ENCODE assay signal across 9 cellular contexts in the genomic region with DNA sequence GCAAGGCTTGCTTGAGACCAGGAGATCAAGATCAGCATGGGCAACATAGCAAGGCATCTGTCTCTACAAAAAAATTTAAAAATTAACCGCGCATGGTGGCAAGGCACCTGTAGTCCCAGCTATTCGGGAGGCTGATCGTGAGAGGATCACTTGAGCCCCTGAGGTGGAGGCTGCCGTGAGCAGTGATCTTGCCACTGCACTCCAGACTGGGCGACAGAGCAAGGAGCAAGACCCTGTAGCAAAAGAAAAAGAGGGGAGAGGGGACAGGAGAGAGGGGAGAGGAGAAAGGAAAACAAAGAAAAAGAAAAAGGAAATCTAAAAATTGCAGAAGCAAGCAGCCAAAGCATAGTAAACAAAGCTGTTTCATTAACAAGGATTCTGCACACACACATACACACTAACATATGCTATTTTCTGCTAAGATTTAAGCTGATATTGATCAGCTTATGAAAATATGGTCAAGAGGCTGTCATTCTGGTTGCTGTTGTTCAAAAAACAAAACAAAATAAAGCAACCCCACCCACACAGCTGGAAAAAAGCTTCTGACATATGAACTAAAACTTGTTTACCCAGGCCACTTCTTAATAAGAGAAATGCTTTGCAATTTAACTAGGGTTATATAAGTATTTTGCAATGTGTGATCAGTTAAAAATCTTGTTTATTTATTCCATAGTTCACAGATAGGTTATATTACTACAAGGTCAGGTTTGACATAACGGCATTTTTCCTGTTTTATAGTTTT. TPM values are rescaled to one million over a fixed set of nuclear protein-coding genes. Genes with fewer than 3 reads are reported as not detected.
DNase-seq lines count a peak whose midpoint lies in the region; ATAC-seq, FAIRE-seq and TF ChIP-seq lines count a peak whose summit lies in the region.
"Had no signal": no experiment of that assay in that cellular context is flagged by ENCODE, and none has a peak within 500 bp of the region (broad histone marks: within the 10 kb centered on the region; RNA-seq: fewer than 3 reads in every experiment).

No MANE protein-coding gene starts in this region.

- FAIRE-seq in HepG2 (lab: Jason Lieb, UNC): no peak

- intact Hi-C loops in activated CD4-positive, alpha-beta T cell treated with anti-CD3 and anti-CD28 coated beads, Interleukin-2, amount 10 ng/mL, durations not matched to agents 24 days and 14 days (cut with micrococcal nuclease): loop anchor here (5.0 kb wide), 2 partner anchors 183 to 312 kb away; a partner anchor contains a TSS
- intact Hi-C loops in HepG2 (cut with micrococcal nuclease; ENCODE audit: unreplicated experiment): loop anchor here (5.0 kb wide), 1 partner anchor 48 kb away; no protein-coding TSS in a partner anchor

- H3K36me3 ChIP-seq in HepG2 (replicated peaks in 1 of 2; ENCODE audit: control insufficient read depth in 1 of 2, insufficient read depth in 2 of 2, low read length in 2 of 2) (peaks cover 1 to 8% of the 10 kb centered on the region in 2 experiments; a peak in 3 of 5 replicates), thymus (ENCODE audit: control insufficient read depth, insufficient read depth) (peaks cover 3% of the 10 kb centered on the region)

- peak overlapping the region; percentile 94 for H3K27ac Mint-ChIP-seq in activated CD4-positive, alpha-beta T cell treated with anti-CD3 and anti-CD28 coated beads, Interleukin-2, amount 10 ng/mL, durations not matched to agents 24 days and 14 days
- H3K27ac Mint-ChIP-seq in activated naive CD8-positive, alpha-beta T cell treated with anti-CD3 and anti-CD28 coated beads, Interleukin-2, amount 50 U/mL, for 24 hours: peak overlapping the region; percentile 91

- peak overlapping the region; percentile 84 to 90 (median 85) for H3K4me3 ChIP-seq in HepG2 (replicated peaks in 1 of 3; ENCODE audit: insufficient read depth in 1 of 3, low read depth in 2 of 3, low read length in 3 of 3)
- H3K4me3 ChIP-seq in thymus (ENCODE audit: low read length): peak overlapping the region; percentile 17

- TF ChIP-seq RAD21 in HepG2 (CRISPR knock-in tag; IDR thresholded peaks at IDR 0.05): no peak

- WGBS in HepG2 (ENCODE audit: low lambda C conversion rate): 27% methylated on average over 7 of the region's 7 CpGs
- 77% methylated on average over 7 of the region's 7 CpGs for WGBS in thymus

- H3K27ac ChIP-seq in HepG2 (ENCODE audit: extremely low read length, insufficient read depth, low read length) (peak overlapping the region; percentile 84), thymus (ENCODE audit: low read depth) (peak overlapping the region; percentile 47)

- POLR2A ChIA-PET in HepG2 (lab: Yijun Ruan, JAX): interaction anchor here (1.0 kb wide), 1 partner anchor 310 kb away, joined by 3 read pairs; no protein-coding TSS in a partner anchor

- no TSS peak for BruUV-seq in HepG2 (replicated peaks; lab: Mats Ljungman, UMichigan)

- peaks cover 26% of the 10 kb centered on the region for H3K36me3 Mint-ChIP-seq in activated CD4-positive, alpha-beta T cell treated with anti-CD3 and anti-CD28 coated beads, Interleukin-2, amount 10 ng/mL, durations not matched to agents 24 days and 14 days (ENCODE audit: low read depth)
- H3K36me3 Mint-ChIP-seq in activated naive CD8-positive, alpha-beta T cell treated with anti-CD3 and anti-CD28 coated beads, Interleukin-2, amount 50 U/mL, for 24 hours (ENCODE audit: low read depth): peaks cover 23% of the 10 kb centered on the region

- peaks cover 27% of the 10 kb centered on the region for H3K4me1 Mint-ChIP-seq in activated CD4-positive, alpha-beta T cell treated with anti-CD3 and anti-CD28 coated beads, Interleukin-2, amount 10 ng/mL, durations not matched to agents 24 days and 14 days
- H3K4me1 Mint-ChIP-seq in activated naive CD8-positive, alpha-beta T cell treated with anti-CD3 and anti-CD28 coated beads, Interleukin-2, amount 50 U/mL, for 24 hours: peaks cover 44% of the 10 kb centered on the region

- peak; percentile 63 for DNase-seq in activated CD4-positive, alpha-beta T cell treated with anti-CD3 and anti-CD28 coated beads, Interleukin-2, amount 10 ng/mL, durations not matched to agents 24 days and 14 days
- DNase-seq in activated CD4-positive, alpha-beta T cell treated with anti-CD3 and anti-CD28 coated beads, Interleukin-2, amount 50 U/mL, for 4 hours: no peak
- DNase-seq in activated naive CD8-positive, alpha-beta T cell treated with anti-CD3 and anti-CD28 coated beads, Interleukin-2, amount 50 U/mL, for 24 hours: no peak
- DNase-seq in HepG2 (ENCODE audit: low spot score): no peak

- no peak for TF ChIP-seq POLR2A in HepG2 (IDR thresholded peaks at IDR 0.05; ENCODE audit: insufficient read depth in 1 of 2, low read depth in 2 of 2, low read length in 2 of 2)

- no peaks in the 10 kb centered on the region for H4K20me1 ChIP-seq in HepG2 (ENCODE audit: insufficient read depth, low read length)

- CTCF ChIA-PET in HepG2 (lab: Yijun Ruan, JAX; ENCODE audit: low intra/inter-chr PET ratio, low total read pairs): no interaction called here

- H3K4me2 ChIP-seq in HepG2 (ENCODE audit: low read depth, low read length): peak overlapping the region; percentile 79

- TF ChIP-seq EP300 in HepG2 (IDR thresholded peaks at IDR 0.05; ENCODE audit: low read depth in 2 of 2, low read length in 2 of 2): no peak
- no peak for TF ChIP-seq EP300 in HepG2 (CRISPR knock-in tag; IDR thresholded peaks at IDR 0.05; ENCODE audit: borderline replicate concordance)

- H3K9ac ChIP-seq in HepG2 (ENCODE audit: insufficient read depth, low read depth, low read length): peak overlapping the region; percentile 76

- H3K9me3 Mint-ChIP-seq in activated CD4-positive, alpha-beta T cell treated with anti-CD3 and anti-CD28 coated beads, Interleukin-2, amount 10 ng/mL, durations not matched to agents 24 days and 14 days: no peaks in the 10 kb centered on the region
- H3K9me3 Mint-ChIP-seq in activated naive CD8-positive, alpha-beta T cell treated with anti-CD3 and anti-CD28 coated beads, Interleukin-2, amount 50 U/mL, for 24 hours: no peaks in the 10 kb centered on the region

- in situ Hi-C loops in HepG2 (cut with HindIII; ENCODE audit: extremely low pct_ligation_motif_present, low pct_unique_long_range_greater_than_20kb): no loop called here

- TF ChIP-seq CTCF in HepG2 (CRISPR knock-in tag; IDR thresholded peaks at IDR 0.05): no peak

- peak overlapping the region; percentile 96 for H3K4me3 Mint-ChIP-seq in activated CD4-positive, alpha-beta T cell treated with anti-CD3 and anti-CD28 coated beads, Interleukin-2, amount 10 ng/mL, durations not matched to agents 24 days and 14 days
- peak overlapping the region; percentile 95 for H3K4me3 Mint-ChIP-seq in activated naive CD8-positive, alpha-beta T cell treated with anti-CD3 and anti-CD28 coated beads, Interleukin-2, amount 50 U/mL, for 24 hours

- H3K9me3 ChIP-seq in HepG2 (ENCODE audit: low read length) (no peaks in the 10 kb centered on the region), thymus (ENCODE audit: control insufficient read depth) (no peaks in the 10 kb centered on the region)

- H3K79me2 ChIP-seq in HepG2 (ENCODE audit: insufficient read depth, low read length): peaks cover 49% of the 10 kb centered on the region

- ATAC-seq in activated naive CD8-positive, alpha-beta T cell treated with anti-CD3 and anti-CD28 coated beads, Interleukin-2, amount 50 U/mL, for 24 hours: no peak
- no peak for ATAC-seq in HepG2
- no peak for ATAC-seq in HG02852 (IDR thresholded peaks at IDR 0.05; ENCODE audit: unreplicated experiment)
- ATAC-seq in GM21576 (IDR thresholded peaks at IDR 0.05; ENCODE audit: unreplicated experiment): no peak
- no peak for ATAC-seq in HG02870 (IDR thresholded peaks at IDR 0.05; ENCODE audit: unreplicated experiment)

- no peak overlapping the region for H2AFZ ChIP-seq in HepG2 (ENCODE audit: low read length)

- H3K4me1 ChIP-seq in HepG2 (ENCODE audit: insufficient read depth, low read length) (peaks cover 33% of the 10 kb centered on the region), thymus (ENCODE audit: control insufficient read depth, insufficient read depth, low read length) (peaks cover 7% of the 10 kb centered on the region)

- no peaks in the 10 kb centered on the region for H3K27me3 Mint-ChIP-seq in activated CD4-positive, alpha-beta T cell treated with anti-CD3 and anti-CD28 coated beads, Interleukin-2, amount 10 ng/mL, durations not matched to agents 24 days and 14 days
- no peaks in the 10 kb centered on the region for H3K27me3 Mint-ChIP-seq in activated naive CD8-positive, alpha-beta T cell treated with anti-CD3 and anti-CD28 coated beads, Interleukin-2, amount 50 U/mL, for 24 hours

- no peaks in the 10 kb centered on the region; a peak in 1 of 5 replicates for H3K27me3 ChIP-seq in HepG2 (ENCODE audit: control insufficient read depth in 1 of 2, insufficient read depth in 2 of 2, low read length in 2 of 2)
- no peaks in the 10 kb centered on the region for H3K27me3 ChIP-seq in thymus (ENCODE audit: control insufficient read depth, insufficient read depth)

RNA-seq across cellular contexts. Expression of a gene that starts 1.8 kb away (rescaled TPM):
- 30.3 and 33.6 TPM in 2 replicates for total RNA-seq in activated CD4-positive, alpha-beta T cell treated with anti-CD3 and anti-CD28 coated beads, Interleukin-2, amount 10 ng/mL, durations not matched to agents 24 days and 14 days
- total RNA-seq in HepG2 (2016; rRNA removed; fragmentation: Illumina TruSeq; extraction: Trizol): 17.6 and 17.8 TPM in 2 replicates
- total RNA-seq in HepG2 (2016; cell fraction: cytosol; rRNA removed; fragmentation: Illumina TruSeq; extraction: Trizol; ENCODE audit: low read depth): 3.0 and 3.1 TPM in 2 replicates
- total RNA-seq in HepG2 (2016; cell fraction: insoluble cytoplasmic fraction; rRNA removed; fragmentation: Illumina TruSeq; extraction: Trizol): 16.0 and 17.6 TPM in 2 replicates
- 10.2 and 10.5 TPM in 2 replicates for total RNA-seq in HepG2 (2016; cell fraction: membrane; rRNA removed; fragmentation: Illumina TruSeq; extraction: Trizol)
- 22.3 and 22.5 TPM in 2 replicates for total RNA-seq in HepG2 (2016; cell fraction: nucleus; rRNA removed; fragmentation: Illumina TruSeq; extraction: Trizol)
- polyA plus RNA-seq in HepG2 (2011; rRNA removed) (24.1 and 25.9 TPM in 2 replicates), thymus (17.2 TPM)
- 12.5 and 14.3 TPM in 2 replicates for polyA plus RNA-seq in HepG2 (2011; cell fraction: cytosol; rRNA removed)
- polyA plus RNA-seq in HepG2 (2011; cell fraction: nucleus; rRNA removed): 44.0 and 50.3 TPM in 2 replicates
- polyA plus RNA-seq in HepG2 (2012): 19.3 and 23.7 TPM in 2 replicates
- polyA plus RNA-seq in HepG2 (2016; cell fraction: cytosol; fragmentation: Illumina TruSeq; extraction: Trizol; ENCODE audit: low read depth): 1.8 and 2.1 TPM in 2 replicates
- 14.9 and 18.1 TPM in 2 replicates for polyA plus RNA-seq in HepG2 (2016; cell fraction: insoluble cytoplasmic fraction; fragmentation: Illumina TruSeq; extraction: Trizol; ENCODE audit: low read depth)
- 4.3 and 5.6 TPM in 2 replicates for polyA plus RNA-seq in HepG2 (2016; cell fraction: membrane; fragmentation: Illumina TruSeq; extraction: Trizol; ENCODE audit: low read depth)
- 21.2 and 22.9 TPM in 2 replicates for polyA plus RNA-seq in HepG2 (2016; cell fraction: nucleus; fragmentation: Illumina TruSeq; extraction: Trizol; ENCODE audit: insufficient read depth, low read depth)
- polyA minus RNA-seq in HepG2 (2011; rRNA and poly(A)+ RNA removed; ENCODE audit: low replicate concordance): 36.2 and 55.5 TPM in 2 replicates
- 10.6 and 15.0 TPM in 2 replicates for polyA minus RNA-seq in HepG2 (2011; cell fraction: cytosol; rRNA and poly(A)+ RNA removed)
- polyA minus RNA-seq in HepG2 (2011; cell fraction: nucleus; rRNA and poly(A)+ RNA removed): 46.4 and 62.3 TPM in 2 replicates

RNA-seq across cellular contexts. Expression of a gene that starts 12.3 kb away (rescaled TPM):
- total RNA-seq in activated CD4-positive, alpha-beta T cell treated with anti-CD3 and anti-CD28 coated beads, Interleukin-2, amount 10 ng/mL, durations not matched to agents 24 days and 14 days: not detected in 2 replicates
- total RNA-seq in HepG2 (2016; rRNA removed; fragmentation: Illumina TruSeq; extraction: Trizol): not detected in 2 replicates
- total RNA-seq in HepG2 (2016; cell fraction: cytosol; rRNA removed; fragmentation: Illumina TruSeq; extraction: Trizol; ENCODE audit: low read depth): not detected in 2 replicates
- total RNA-seq in HepG2 (2016; cell fraction: insoluble cytoplasmic fraction; rRNA removed; fragmentation: Illumina TruSeq; extraction: Trizol): not detected in 2 replicates
- total RNA-seq in HepG2 (2016; cell fraction: membrane; rRNA removed; fragmentation: Illumina TruSeq; extraction: Trizol): not detected in 2 replicates
- not detected in 2 replicates for total RNA-seq in HepG2 (2016; cell fraction: nucleus; rRNA removed; fragmentation: Illumina TruSeq; extraction: Trizol)
- polyA plus RNA-seq in HepG2 (2011; rRNA removed) (not detected in 2 replicates), thymus (0.09 TPM)
- polyA plus RNA-seq in HepG2 (2011; cell fraction: cytosol; rRNA removed): not detected in 2 replicates
- polyA plus RNA-seq in HepG2 (2011; cell fraction: nucleus; rRNA removed): not detected in 2 replicates
- polyA plus RNA-seq in HepG2 (2012): not detected in 2 replicates
- not detected in 2 replicates for polyA plus RNA-seq in HepG2 (2016; cell fraction: cytosol; fragmentation: Illumina TruSeq; extraction: Trizol; ENCODE audit: low read depth)
- not detected in 2 replicates for polyA plus RNA-seq in HepG2 (2016; cell fraction: insoluble cytoplasmic fraction; fragmentation: Illumina TruSeq; extraction: Trizol; ENCODE audit: low read depth)
- polyA plus RNA-seq in HepG2 (2016; cell fraction: membrane; fragmentation: Illumina TruSeq; extraction: Trizol; ENCODE audit: low read depth): not detected in 2 replicates
- not detected in 2 replicates for polyA plus RNA-seq in HepG2 (2016; cell fraction: nucleus; fragmentation: Illumina TruSeq; extraction: Trizol; ENCODE audit: insufficient read depth, low read depth)
- not detected in 2 replicates for polyA minus RNA-seq in HepG2 (2011; rRNA and poly(A)+ RNA removed; ENCODE audit: low replicate concordance)
- not detected in 2 replicates for polyA minus RNA-seq in HepG2 (2011; cell fraction: cytosol; rRNA and poly(A)+ RNA removed)
- not detected in 2 replicates for polyA minus RNA-seq in HepG2 (2011; cell fraction: nucleus; rRNA and poly(A)+ RNA removed)
- total RNA-seq: Daoy had no signal

RNA-seq across cellular contexts. Expression of a gene that starts 51.5 kb away (rescaled TPM):
- 56.2 and 62.3 TPM in 2 replicates for total RNA-seq in activated CD4-positive, alpha-beta T cell treated with anti-CD3 and anti-CD28 coated beads, Interleukin-2, amount 10 ng/mL, durations not matched to agents 24 days and 14 days
- 31.0 and 34.6 TPM in 2 replicates for total RNA-seq in HepG2 (2016; rRNA removed; fragmentation: Illumina TruSeq; extraction: Trizol)
- total RNA-seq in HepG2 (2016; cell fraction: cytosol; rRNA removed; fragmentation: Illumina TruSeq; extraction: Trizol; ENCODE audit: low read depth): 8.2 and 9.2 TPM in 2 replicates
- total RNA-seq in HepG2 (2016; cell fraction: insoluble cytoplasmic fraction; rRNA removed; fragmentation: Illumina TruSeq; extraction: Trizol): 32.1 and 33.4 TPM in 2 replicates
- total RNA-seq in HepG2 (2016; cell fraction: membrane; rRNA removed; fragmentation: Illumina TruSeq; extraction: Trizol): 11.8 and 12.8 TPM in 2 replicates
- 27.2 and 30.3 TPM in 2 replicates for total RNA-seq in HepG2 (2016; cell fraction: nucleus; rRNA removed; fragmentation: Illumina TruSeq; extraction: Trizol)
- polyA plus RNA-seq in HepG2 (2011; rRNA removed) (30.1 and 33.1 TPM in 2 replicates), thymus (25.9 TPM)
- polyA plus RNA-seq in HepG2 (2011; cell fraction: cytosol; rRNA removed): 15.2 and 18.5 TPM in 2 replicates
- 43.9 and 48.6 TPM in 2 replicates for polyA plus RNA-seq in HepG2 (2011; cell fraction: nucleus; rRNA removed)
- polyA plus RNA-seq in HepG2 (2012): 26.3 and 29.9 TPM in 2 replicates
- 2.5 TPM in 2 replicates for polyA plus RNA-seq in HepG2 (2016; cell fraction: cytosol; fragmentation: Illumina TruSeq; extraction: Trizol; ENCODE audit: low read depth)
- polyA plus RNA-seq in HepG2 (2016; cell fraction: insoluble cytoplasmic fraction; fragmentation: Illumina TruSeq; extraction: Trizol; ENCODE audit: low read depth): 17.6 and 20.4 TPM in 2 replicates
- polyA plus RNA-seq in HepG2 (2016; cell fraction: membrane; fragmentation: Illumina TruSeq; extraction: Trizol; ENCODE audit: low read depth): 4.2 and 4.3 TPM in 2 replicates
- polyA plus RNA-seq in HepG2 (2016; cell fraction: nucleus; fragmentation: Illumina TruSeq; extraction: Trizol; ENCODE audit: insufficient read depth, low read depth): 53.3 and 55.8 TPM in 2 replicates
- polyA minus RNA-seq in HepG2 (2011; rRNA and poly(A)+ RNA removed; ENCODE audit: low replicate concordance): 37.4 and 74.1 TPM in 2 replicates
- polyA minus RNA-seq in HepG2 (2011; cell fraction: cytosol; rRNA and poly(A)+ RNA removed): 22.7 and 23.2 TPM in 2 replicates
- polyA minus RNA-seq in HepG2 (2011; cell fraction: nucleus; rRNA and poly(A)+ RNA removed): 59.4 and 70.0 TPM in 2 replicates
